Comparison of ENCODE assay signal across 9 cellular contexts in genomic region chr1:211241071-211241470, GRCh38.
"Had no signal": no experiment of that assay in that cellular context is flagged by ENCODE, and none has a peak within 500 bp of the region (broad histone marks: within the 10 kb centered on the region; RNA-seq: fewer than 3 reads in every experiment).

No MANE protein-coding gene starts in this region.

- H3K9me3 Mint-ChIP-seq: GM23338 had no signal

- H2AFZ ChIP-seq: GM23248, GM23338 had no signal

- H3K4me2 ChIP-seq: GM23338 had no signal

- DNase-seq: GM23248, GOT3, H7, H9, HCEC 1CT, HFFc6 had no signal

- H3K4me1 Mint-ChIP-seq: GM23338, H9 had no signal

- H3K9me3 ChIP-seq: HAP-1 had no signal

- H3K27ac Mint-ChIP-seq: GM23338, H9, HFFc6 had no signal

- H3K4me3 ChIP-seq: GM23248, GM23338, HAP-1 had no signal

- ATAC-seq: GM23338, HCT116 had no signal

- H3K27ac ChIP-seq: GM23248 had no signal

- H3K4me3 Mint-ChIP-seq: GM23338, H9, HFFc6 had no signal

- H3K4me1 ChIP-seq: HAP-1 had no signal

- H3K36me3 ChIP-seq: HAP-1 had no signal

- H3K9ac ChIP-seq: GM23248 had no signal
